In genomic region chr5:33343661-33344327, GRCh38 we compare ENCODE assay signal across 14 cellular contexts.
A peak's percentile ranks its signal among the peaks of the same experiment; 100 is the strongest.
DNase-seq lines count a peak whose midpoint lies in the region; FAIRE-seq and TF ChIP-seq lines count a peak whose summit lies in the region.
"Had no signal": no experiment of that assay in that cellular context is flagged by ENCODE, and none has a peak within 500 bp of the region (broad histone marks: within the 10 kb centered on the region; RNA-seq: fewer than 3 reads in every experiment).

No MANE protein-coding gene starts in this region.

- H3K4me3 ChIP-seq in fibroblast of villous mesenchyme (ENCODE audit: low read depth, low read length) (no peak overlapping the region), skeletal muscle satellite cell (ENCODE audit: low read length) (no peak overlapping the region)
- H3K4me3 ChIP-seq: pancreas had no signal

- peak; percentile 51 for DNase-seq in H54 (ENCODE audit: insufficient read length, low spot score)
- peak; percentile 85 for DNase-seq in amniotic epithelial cell (ENCODE audit: low read depth)
- DNase-seq in fibroblast of villous mesenchyme (ENCODE audit: low read depth): peak; percentile 72
- DNase-seq in pons (ENCODE audit: low spot score): no peak
- DNase-seq in NCI-H128 (lab: John Stamatoyannopoulos, UW; ENCODE audit: unreplicated experiment): no peak
- no peak for DNase-seq in D341Med (ENCODE audit: low spot score)
- no peak for DNase-seq in SW480 (ENCODE audit: low spot score)
- DNase-seq: activated CD4-positive, alpha-beta T cell treated with anti-CD3 and anti-CD28 coated beads, Interleukin-2, amount 50 U/mL, for 4 hours; erythroblast; NCI-H526; pancreas; substantia nigra; T-cell had no signal

- no peaks in the 10 kb centered on the region for H3K36me3 ChIP-seq in skeletal muscle satellite cell (ENCODE audit: insufficient read depth, low read length)
- H3K36me3 ChIP-seq: pancreas had no signal

- H3K27me3 ChIP-seq in skeletal muscle satellite cell (ENCODE audit: control insufficient read depth, insufficient read depth, low read length): no peaks in the 10 kb centered on the region
- H3K27me3 ChIP-seq: pancreas had no signal

- peak overlapping the region; percentile 69 for H3K9ac ChIP-seq in skeletal muscle satellite cell (ENCODE audit: low read depth, low read length)

- peaks cover 14% of the 10 kb centered on the region for H3K4me1 ChIP-seq in skeletal muscle satellite cell (ENCODE audit: control insufficient read depth, insufficient read depth, low read length)
- H3K4me1 ChIP-seq: pancreas had no signal

- peak; percentile 99 for FAIRE-seq in H54 (lab: Jason Lieb, UNC)
- FAIRE-seq: pancreas had no signal

- no peak for TF ChIP-seq POLR2A in H54 (IDR thresholded peaks at IDR 0.05; ENCODE audit: low read depth, low read length)

- peak overlapping the region; percentile 66 for H3K4me2 ChIP-seq in skeletal muscle satellite cell (ENCODE audit: low read length)

- no peaks in the 10 kb centered on the region for H3K9me3 ChIP-seq in skeletal muscle satellite cell (replicated peaks; ENCODE audit: low read length)
- H3K9me3 ChIP-seq: pancreas had no signal

- no peak for TF ChIP-seq CTCF in fibroblast of villous mesenchyme (IDR thresholded peaks at IDR 0.05; ENCODE audit: insufficient read depth, low read depth, low read length)

Comparison
In these comparisons a context has a peak if more than half of its experiments do, and no peak if none do; other contexts are left out.
1. DNase-seq: peak in H54 (single experiment), amniotic epithelial cell (single experiment) and fibroblast of villous mesenchyme (single experiment); none in pons (single experiment), NCI-H128 (single experiment), D341Med (single experiment) and SW480 (single experiment).